Comparison of ENCODE assay signal across 24 cellular contexts in the genomic region with DNA sequence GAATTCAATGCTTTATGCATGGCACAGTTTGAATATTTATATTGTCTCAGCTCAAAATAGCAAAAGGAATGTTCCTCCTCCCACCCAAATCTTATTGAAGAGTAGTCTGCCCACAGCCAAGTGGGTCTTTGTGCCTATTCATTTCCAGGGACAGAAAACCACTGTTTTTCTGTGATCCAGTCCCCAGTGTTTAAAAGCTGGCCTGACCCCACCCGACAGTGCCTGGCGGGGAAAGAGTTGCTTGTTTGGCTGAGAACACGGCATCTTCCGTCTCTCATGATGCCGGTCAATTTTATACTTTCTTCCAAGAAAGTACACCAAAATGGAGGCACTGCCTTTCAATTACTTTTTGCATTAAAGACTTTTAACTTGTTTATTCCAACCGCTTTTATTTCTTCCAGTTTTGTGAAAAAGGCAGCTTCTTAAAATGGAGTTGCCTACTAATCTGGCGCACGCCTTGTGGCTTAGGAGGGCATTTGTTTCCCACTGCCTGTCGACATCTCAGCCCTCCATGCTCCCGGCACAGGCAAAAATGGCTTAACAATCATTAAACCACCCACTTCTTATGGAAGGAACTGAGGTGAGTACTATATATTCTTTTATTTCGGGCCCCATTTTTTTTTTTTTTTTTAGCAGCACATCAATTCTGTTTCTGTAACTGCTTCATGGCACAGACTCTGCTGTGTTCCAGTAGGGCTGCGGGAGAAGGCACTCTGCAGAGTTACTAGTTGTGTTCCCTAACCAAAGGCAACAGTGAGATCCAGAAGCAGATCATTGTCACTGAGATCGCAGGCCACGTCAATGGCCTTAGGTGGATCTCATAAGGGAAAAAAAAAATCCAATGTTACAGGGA. TPM values are rescaled to one million over a fixed set of nuclear protein-coding genes. Genes with fewer than 3 reads are reported as not detected.
DNase-seq lines count a peak whose midpoint lies in the region; ATAC-seq and TF ChIP-seq lines count a peak whose summit lies in the region.
"Had no signal": no experiment of that assay in that cellular context is flagged by ENCODE, and none has a peak within 500 bp of the region (broad histone marks: within the 10 kb centered on the region; RNA-seq: fewer than 3 reads in every experiment).

No MANE protein-coding gene starts in this region.

- CTCF ChIA-PET in PC-9 (lab: Charles Lee): no interaction called here

- DNase-seq in PC-9 (no peak), neural crest cell (ENCODE audit: low read depth, low spot score) (no peak), superior temporal gyrus (ENCODE audit: extremely low spot score) (peak; percentile 85), coronary artery (ENCODE audit: low spot score) (no peak), NCI-H146 treated with DMSO at 0.1 percent for 48 hours (lab: John Stamatoyannopoulos, UW; ENCODE audit: unreplicated experiment) (no peak)
- DNase-seq: activated CD8-positive, alpha-beta T cell treated with anti-CD3 and anti-CD28 coated beads for 36 hours; activated gamma-delta T cell treated with Interleukin-2 at 50 U/mL for 16 hours; CD8-positive, alpha-beta memory T cell; cerebellar nuclear complex; DMS79 treated with DMSO at 0.1 percent for 48 hours; effector memory CD8-positive, alpha-beta T cell; esophagus squamous epithelium; GOT3; left lung; mucosa of descending colon; NCI-H1105 treated with DMSO at 0.1 percent for 48 hours; NK-92 treated with Interleukin-12 subunit alpha and Interleukin-12 subunit beta, amount 100 ng/mL, for 24 hours; right cardiac atrium; T1000; transverse colon had no signal

- no peak for ATAC-seq in HG03139 (IDR thresholded peaks at IDR 0.05; ENCODE audit: unreplicated experiment)
- ATAC-seq: activated CD8-positive, alpha-beta T cell treated with anti-CD3 and anti-CD28 coated beads for 36 hours; effector memory CD8-positive, alpha-beta T cell; left lung; mucosa of descending colon had no signal

- H4K20me1 ChIP-seq in PC-9 (ENCODE audit: insufficient read depth): no peaks in the 10 kb centered on the region

- H3K27ac Mint-ChIP-seq in neural crest cell (ENCODE audit: unreplicated experiment): peak overlapping the region; percentile 27
- H3K27ac Mint-ChIP-seq: activated CD8-positive, alpha-beta T cell treated with anti-CD3 and anti-CD28 coated beads for 36 hours; CD8-positive, alpha-beta memory T cell had no signal

- H3K4me3 Mint-ChIP-seq in neural crest cell: no peak overlapping the region
- H3K4me3 Mint-ChIP-seq: activated CD8-positive, alpha-beta T cell treated with anti-CD3 and anti-CD28 coated beads for 36 hours; CD8-positive, alpha-beta memory T cell; effector memory CD8-positive, alpha-beta T cell had no signal

- H3K4me3 ChIP-seq in PC-9 (no peak overlapping the region), coronary artery (no peak overlapping the region)
- H3K4me3 ChIP-seq: esophagus squamous epithelium, left lung, mucosa of descending colon, SK-N-MC, transverse colon had no signal

- H3K9me3 Mint-ChIP-seq in neural crest cell: no peaks in the 10 kb centered on the region
- H3K9me3 Mint-ChIP-seq: activated CD8-positive, alpha-beta T cell treated with anti-CD3 and anti-CD28 coated beads for 36 hours; CD8-positive, alpha-beta memory T cell; effector memory CD8-positive, alpha-beta T cell had no signal

- TF ChIP-seq CTCF in PC-9 (conservative IDR thresholded peaks at IDR 0.05) (no peak), neural crest cell (conservative IDR thresholded peaks at IDR 0.05) (no peak), coronary artery (IDR thresholded peaks at IDR 0.05) (no peak)

- no peaks in the 10 kb centered on the region; the same call in 1 of the 2 replicates for H3K4me1 ChIP-seq in PC-9 (replicated peaks; ENCODE audit: insufficient read depth)
- H3K4me1 ChIP-seq: esophagus squamous epithelium, left lung, transverse colon had no signal

- H2AFZ ChIP-seq in PC-9: no peak overlapping the region

- H3K4me1 Mint-ChIP-seq in neural crest cell: peaks cover 22% of the 10 kb centered on the region

- BruUV-seq in PC-9 (replicated peaks; lab: Mats Ljungman, UMichigan): TSS peak; percentile 6

- no peaks in the 10 kb centered on the region for H3K36me3 ChIP-seq in PC-9 (ENCODE audit: low read depth)
- H3K36me3 ChIP-seq: left lung, transverse colon had no signal

- no peaks in the 10 kb centered on the region for H3K79me2 ChIP-seq in PC-9 (ENCODE audit: low read depth)

- POLR2A ChIA-PET in PC-9 (lab: Charles Lee; ENCODE audit: unreplicated experiment): no interaction called here

- intact Hi-C loops in PC-9 (cut with micrococcal nuclease; ENCODE audit: unreplicated experiment): no loop called here

- H3K27ac ChIP-seq in PC-9 (no peak overlapping the region), cingulate gyrus (ENCODE audit: low read depth, low read length) (peak overlapping the region; percentile 70), coronary artery (peak overlapping the region in 1 of 2 donors; percentile 55)
- H3K27ac ChIP-seq: neutrophil, SK-N-MC, transverse colon had no signal

- no peaks in the 10 kb centered on the region for H3K27me3 Mint-ChIP-seq in neural crest cell (ENCODE audit: low read depth)
- H3K27me3 Mint-ChIP-seq: activated CD8-positive, alpha-beta T cell treated with anti-CD3 and anti-CD28 coated beads for 36 hours; CD8-positive, alpha-beta memory T cell; effector memory CD8-positive, alpha-beta T cell had no signal

- H3K9me2 ChIP-seq in PC-9 (ENCODE audit: insufficient read depth): no peaks in the 10 kb centered on the region

- H3F3A ChIP-seq in PC-9 (ENCODE audit: insufficient read depth, low read depth): no peaks in the 10 kb centered on the region

- no peak overlapping the region for H3K4me2 ChIP-seq in PC-9

- no peaks in the 10 kb centered on the region for H3K9me3 ChIP-seq in PC-9 (ENCODE audit: insufficient read depth, low read depth)
- H3K9me3 ChIP-seq: esophagus squamous epithelium, left lung, mucosa of descending colon, neutrophil, transverse colon had no signal

- H3K27me3 ChIP-seq in PC-9 (ENCODE audit: insufficient read depth, low read depth): no peaks in the 10 kb centered on the region
- H3K27me3 ChIP-seq: esophagus squamous epithelium, left lung, neutrophil, transverse colon had no signal

- H3K36me3 Mint-ChIP-seq in neural crest cell (ENCODE audit: low read depth): peaks cover 3% of the 10 kb centered on the region

RNA-seq across cellular contexts. Expression of a gene that starts 52.2 kb away (rescaled TPM):
- total RNA-seq in PC-9 (2021) (8.1 and 11.0 TPM in 2 replicates), neural crest cell (24.2 and 24.7 TPM in 2 replicates)
